ENCODE assay signal across 1 cellular context in genomic region chr4:40255722-40256281, GRCh38.
TF ChIP-seq lines count a peak whose summit lies in the region.

No MANE protein-coding gene starts in this region.

TF ChIP-seq in HEK293, 187 proteins besides CTCF, POLR2A, EP300 and RAD21 (continued from another document and continues in another):
- no peak for TF ChIP-seq ZNF148 (tag by site-specific recombination; IDR thresholded peaks at IDR 0.05; ENCODE audit: borderline replicate concordance)
- TF ChIP-seq KLF1 (tag by site-specific recombination; IDR thresholded peaks at IDR 0.05): no peak
- TF ChIP-seq ZNF416 (tag by site-specific recombination; IDR thresholded peaks at IDR 0.05): no peak
- TF ChIP-seq BCL11B (tag by site-specific recombination; IDR thresholded peaks at IDR 0.05; ENCODE audit: low read depth): no peak
- TF ChIP-seq ZNF792 (tag by site-specific recombination; IDR thresholded peaks at IDR 0.05): no peak
- no peak for TF ChIP-seq ZNF654 (tag by site-specific recombination; IDR thresholded peaks at IDR 0.05; ENCODE audit: low read depth)
- no peak for TF ChIP-seq ZNF16 (tag by site-specific recombination; IDR thresholded peaks at IDR 0.05; ENCODE audit: low read depth)
- TF ChIP-seq FEZF1 (tag by site-specific recombination; IDR thresholded peaks at IDR 0.05): no peak
- no peak for TF ChIP-seq ZNF146 (tag by site-specific recombination; IDR thresholded peaks at IDR 0.05)
- TF ChIP-seq ZNF335 (tag by site-specific recombination; conservative IDR thresholded peaks at IDR 0.05): no peak
- no peak for TF ChIP-seq ZNF518A (tag by site-specific recombination; conservative IDR thresholded peaks at IDR 0.05; ENCODE audit: low read depth)
- TF ChIP-seq PRDM10 (tag by site-specific recombination; IDR thresholded peaks at IDR 0.05): no peak
- peak; percentile 77 for TF ChIP-seq HIC1 (tag by site-specific recombination; IDR thresholded peaks at IDR 0.05)
- peak; percentile 75 for TF ChIP-seq ZNF366 (tag by site-specific recombination; conservative IDR thresholded peaks at IDR 0.05)
- no peak for TF ChIP-seq HOXA7 (CRISPR knock-in tag; IDR thresholded peaks at IDR 0.05; ENCODE audit: borderline replicate concordance)
- no peak for TF ChIP-seq ZBTB26 (tag by site-specific recombination; optimal IDR thresholded peaks at IDR 0.05)
- peak; percentile 58; the same call in 1 of the 2 replicates for TF ChIP-seq ZNF24 (tag by site-specific recombination; IDR thresholded peaks at IDR 0.05)
- TF ChIP-seq ZNF600 (tag by site-specific recombination; IDR thresholded peaks at IDR 0.05): peak; percentile 89
- no peak for TF ChIP-seq ZNF132 (tag by site-specific recombination; IDR thresholded peaks at IDR 0.05; ENCODE audit: borderline replicate concordance)
- TF ChIP-seq ZNF274 (IDR thresholded peaks at IDR 0.05; ENCODE audit: low read length): no peak
- no peak for TF ChIP-seq ZNF274 (tag by site-specific recombination; IDR thresholded peaks at IDR 0.05; ENCODE audit: borderline replicate concordance)
- TF ChIP-seq ZNF184 (tag by site-specific recombination; IDR thresholded peaks at IDR 0.05): no peak
- TF ChIP-seq ATF2 (tag by site-specific recombination; IDR thresholded peaks at IDR 0.05; ENCODE audit: low read depth): peak; percentile 81
- no peak for TF ChIP-seq ZNF561 (tag by site-specific recombination; IDR thresholded peaks at IDR 0.05; ENCODE audit: borderline replicate concordance)
- peak; percentile 63; the same call in 1 of the 2 replicates for TF ChIP-seq ZNF558 (tag by site-specific recombination; IDR thresholded peaks at IDR 0.05)
- TF ChIP-seq ZNF571 (tag by site-specific recombination; IDR thresholded peaks at IDR 0.05): no peak
- TF ChIP-seq PRDM6 (tag by site-specific recombination; IDR thresholded peaks at IDR 0.05): peak; percentile 76
- peak; percentile 25; the same call in 1 of the 2 replicates for TF ChIP-seq ZNF394 (tag by site-specific recombination; IDR thresholded peaks at IDR 0.05; ENCODE audit: borderline replicate concordance)
- no peak for TF ChIP-seq EGR2 (tag by site-specific recombination; IDR thresholded peaks at IDR 0.05; ENCODE audit: low read depth)
- no peak for TF ChIP-seq RBAK (tag by site-specific recombination; IDR thresholded peaks at IDR 0.05)
- TF ChIP-seq ZFP69B (tag by site-specific recombination; IDR thresholded peaks at IDR 0.05): no peak; the same call in 1 of the 2 replicates
- no peak for TF ChIP-seq ZNF19 (tag by site-specific recombination; IDR thresholded peaks at IDR 0.05; ENCODE audit: low read depth)
- no peak for TF ChIP-seq OSR2 (tag by site-specific recombination; IDR thresholded peaks at IDR 0.05)
- TF ChIP-seq ZNF580 (tag by site-specific recombination; IDR thresholded peaks at IDR 0.05): no peak
- TF ChIP-seq ZNF433 (tag by site-specific recombination; IDR thresholded peaks at IDR 0.05; ENCODE audit: low read depth): no peak
- no peak for TF ChIP-seq ZNF18 (tag by site-specific recombination; IDR thresholded peaks at IDR 0.05)
- peak; percentile 73; the same call in 1 of the 2 replicates for TF ChIP-seq BCL11A (tag by site-specific recombination; IDR thresholded peaks at IDR 0.05; ENCODE audit: low read depth)
